In the genomic region with DNA sequence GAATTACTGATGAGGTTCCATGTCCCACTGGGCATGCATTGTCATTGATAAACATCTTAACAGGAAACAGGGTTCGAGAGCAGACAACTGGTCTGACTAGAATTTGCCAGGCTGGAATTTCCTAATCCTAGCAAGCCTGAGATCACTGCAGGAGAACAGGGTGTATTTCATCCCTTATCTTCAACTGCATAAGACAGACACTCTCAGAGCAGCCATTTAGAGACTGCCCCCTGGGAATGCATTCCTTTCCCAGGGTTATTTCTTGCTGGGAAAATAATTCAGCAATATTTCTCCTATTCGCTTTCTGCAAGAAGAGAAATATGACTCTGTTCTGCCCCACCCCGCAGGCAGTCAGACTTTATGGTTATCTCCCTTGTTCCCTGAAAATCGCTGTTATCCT, we compare ENCODE assay signal across 1 cellular context.
TF ChIP-seq lines count a peak whose summit lies in the region.

No MANE protein-coding gene starts in this region.

TF ChIP-seq in GM23338, 12 proteins besides CTCF, POLR2A, EP300 and RAD21:
- TF ChIP-seq, protein P1, sequence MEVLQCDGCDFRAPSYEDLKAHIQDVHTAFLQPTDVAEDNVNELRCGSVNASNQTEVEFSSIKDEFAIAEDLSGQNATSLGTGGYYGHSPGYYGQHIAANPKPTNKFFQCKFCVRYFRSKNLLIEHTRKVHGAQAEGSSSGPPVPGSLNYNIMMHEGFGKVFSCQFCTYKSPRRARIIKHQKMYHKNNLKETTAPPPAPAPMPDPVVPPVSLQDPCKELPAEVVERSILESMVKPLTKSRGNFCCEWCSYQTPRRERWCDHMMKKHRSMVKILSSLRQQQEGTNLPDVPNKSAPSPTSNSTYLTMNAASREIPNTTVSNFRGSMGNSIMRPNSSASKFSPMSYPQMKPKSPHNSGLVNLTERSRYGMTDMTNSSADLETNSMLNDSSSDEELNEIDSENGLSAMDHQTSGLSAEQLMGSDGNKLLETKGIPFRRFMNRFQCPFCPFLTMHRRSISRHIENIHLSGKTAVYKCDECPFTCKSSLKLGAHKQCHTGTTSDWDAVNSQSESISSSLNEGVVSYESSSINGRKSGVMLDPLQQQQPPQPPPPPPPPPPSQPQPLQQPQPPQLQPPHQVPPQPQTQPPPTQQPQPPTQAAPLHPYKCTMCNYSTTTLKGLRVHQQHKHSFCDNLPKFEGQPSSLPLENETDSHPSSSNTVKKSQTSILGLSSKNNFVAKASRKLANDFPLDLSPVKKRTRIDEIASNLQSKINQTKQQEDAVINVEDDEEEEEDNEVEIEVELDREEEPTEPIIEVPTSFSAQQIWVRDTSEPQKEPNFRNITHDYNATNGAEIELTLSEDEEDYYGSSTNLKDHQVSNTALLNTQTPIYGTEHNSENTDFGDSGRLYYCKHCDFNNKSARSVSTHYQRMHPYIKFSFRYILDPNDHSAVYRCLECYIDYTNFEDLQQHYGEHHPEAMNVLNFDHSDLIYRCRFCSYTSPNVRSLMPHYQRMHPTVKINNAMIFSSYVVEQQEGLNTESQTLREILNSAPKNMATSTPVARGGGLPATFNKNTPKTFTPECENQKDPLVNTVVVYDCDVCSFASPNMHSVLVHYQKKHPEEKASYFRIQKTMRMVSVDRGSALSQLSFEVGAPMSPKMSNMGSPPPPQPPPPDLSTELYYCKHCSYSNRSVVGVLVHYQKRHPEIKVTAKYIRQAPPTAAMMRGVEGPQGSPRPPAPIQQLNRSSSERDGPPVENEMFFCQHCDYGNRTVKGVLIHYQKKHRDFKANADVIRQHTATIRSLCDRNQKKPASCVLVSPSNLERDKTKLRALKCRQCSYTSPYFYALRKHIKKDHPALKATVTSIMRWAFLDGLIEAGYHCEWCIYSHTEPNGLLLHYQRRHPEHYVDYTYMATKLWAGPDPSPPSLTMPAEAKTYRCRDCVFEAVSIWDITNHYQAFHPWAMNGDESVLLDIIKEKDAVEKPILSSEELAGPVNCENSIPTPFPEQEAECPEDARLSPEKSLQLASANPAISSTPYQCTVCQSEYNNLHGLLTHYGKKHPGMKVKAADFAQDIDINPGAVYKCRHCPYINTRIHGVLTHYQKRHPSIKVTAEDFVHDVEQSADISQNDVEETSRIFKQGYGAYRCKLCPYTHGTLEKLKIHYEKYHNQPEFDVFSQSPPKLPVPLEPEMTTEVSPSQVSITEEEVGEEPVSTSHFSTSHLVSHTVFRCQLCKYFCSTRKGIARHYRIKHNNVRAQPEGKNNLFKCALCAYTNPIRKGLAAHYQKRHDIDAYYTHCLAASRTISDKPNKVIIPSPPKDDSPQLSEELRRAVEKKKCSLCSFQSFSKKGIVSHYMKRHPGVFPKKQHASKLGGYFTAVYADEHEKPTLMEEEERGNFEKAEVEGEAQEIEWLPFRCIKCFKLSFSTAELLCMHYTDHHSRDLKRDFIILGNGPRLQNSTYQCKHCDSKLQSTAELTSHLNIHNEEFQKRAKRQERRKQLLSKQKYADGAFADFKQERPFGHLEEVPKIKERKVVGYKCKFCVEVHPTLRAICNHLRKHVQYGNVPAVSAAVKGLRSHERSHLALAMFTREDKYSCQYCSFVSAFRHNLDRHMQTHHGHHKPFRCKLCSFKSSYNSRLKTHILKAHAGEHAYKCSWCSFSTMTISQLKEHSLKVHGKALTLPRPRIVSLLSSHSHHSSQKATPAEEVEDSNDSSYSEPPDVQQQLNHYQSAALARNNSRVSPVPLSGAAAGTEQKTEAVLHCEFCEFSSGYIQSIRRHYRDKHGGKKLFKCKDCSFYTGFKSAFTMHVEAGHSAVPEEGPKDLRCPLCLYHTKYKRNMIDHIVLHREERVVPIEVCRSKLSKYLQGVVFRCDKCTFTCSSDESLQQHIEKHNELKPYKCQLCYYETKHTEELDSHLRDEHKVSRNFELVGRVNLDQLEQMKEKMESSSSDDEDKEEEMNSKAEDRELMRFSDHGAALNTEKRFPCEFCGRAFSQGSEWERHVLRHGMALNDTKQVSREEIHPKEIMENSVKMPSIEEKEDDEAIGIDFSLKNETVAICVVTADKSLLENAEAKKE (CRISPR knock-in tag; IDR thresholded peaks at IDR 0.05), result 0 out of 2 replicates have a peak, but pooled peaks have one; percentile 25
TF ChIP-seq in GM23338: peak in this region for 1; not testable (repeated sequence) for 11.
